1 cellular context compared by ENCODE assay signal in the genomic region with DNA sequence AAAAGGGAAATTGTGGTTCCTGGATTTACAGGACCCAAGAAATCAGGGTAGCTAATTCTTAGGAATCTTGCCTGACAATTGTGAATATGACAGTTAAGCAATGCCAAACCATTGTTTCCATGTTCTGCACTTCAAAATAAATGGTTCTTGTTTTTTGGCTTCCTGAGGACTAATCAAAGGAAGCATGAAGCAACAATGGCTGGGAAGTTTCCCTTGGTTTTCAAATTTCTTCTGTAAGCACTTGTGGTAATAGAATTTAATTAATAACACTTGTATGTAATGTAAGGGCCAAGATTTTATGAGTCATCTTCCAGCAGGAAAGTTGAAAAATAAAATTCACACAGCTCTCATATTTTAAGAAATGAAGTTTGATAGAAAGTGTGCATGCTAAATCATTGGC.
TF ChIP-seq lines count a peak whose summit lies in the region.

No MANE protein-coding gene starts in this region.

TF ChIP-seq in IMR-90, 13 proteins besides CTCF, POLR2A, EP300 and RAD21 (continued from another document):
- TF ChIP-seq NFE2L2 (IDR thresholded peaks at IDR 0.05; ENCODE audit: low read depth, low read length), result no peak
- no peak for TF ChIP-seq FOS (IDR thresholded peaks at IDR 0.05; ENCODE audit: low read depth, low read length)
- TF ChIP-seq RCOR1 (IDR thresholded peaks at IDR 0.05; ENCODE audit: insufficient replicate concordance, low read length), result no peak
- TF ChIP-seq, protein P1, sequence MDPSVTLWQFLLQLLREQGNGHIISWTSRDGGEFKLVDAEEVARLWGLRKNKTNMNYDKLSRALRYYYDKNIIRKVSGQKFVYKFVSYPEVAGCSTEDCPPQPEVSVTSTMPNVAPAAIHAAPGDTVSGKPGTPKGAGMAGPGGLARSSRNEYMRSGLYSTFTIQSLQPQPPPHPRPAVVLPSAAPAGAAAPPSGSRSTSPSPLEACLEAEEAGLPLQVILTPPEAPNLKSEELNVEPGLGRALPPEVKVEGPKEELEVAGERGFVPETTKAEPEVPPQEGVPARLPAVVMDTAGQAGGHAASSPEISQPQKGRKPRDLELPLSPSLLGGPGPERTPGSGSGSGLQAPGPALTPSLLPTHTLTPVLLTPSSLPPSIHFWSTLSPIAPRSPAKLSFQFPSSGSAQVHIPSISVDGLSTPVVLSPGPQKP (IDR thresholded peaks at IDR 0.05; ENCODE audit: borderline replicate concordance, low read depth, low read length), result no peak
- no peak for TF ChIP-seq SMC3 (IDR thresholded peaks at IDR 0.05; ENCODE audit: low read depth, low read length)
- no peak for TF ChIP-seq RFX5 (IDR thresholded peaks at IDR 0.05; ENCODE audit: low read depth, low read length)
- TF ChIP-seq, protein P2, sequence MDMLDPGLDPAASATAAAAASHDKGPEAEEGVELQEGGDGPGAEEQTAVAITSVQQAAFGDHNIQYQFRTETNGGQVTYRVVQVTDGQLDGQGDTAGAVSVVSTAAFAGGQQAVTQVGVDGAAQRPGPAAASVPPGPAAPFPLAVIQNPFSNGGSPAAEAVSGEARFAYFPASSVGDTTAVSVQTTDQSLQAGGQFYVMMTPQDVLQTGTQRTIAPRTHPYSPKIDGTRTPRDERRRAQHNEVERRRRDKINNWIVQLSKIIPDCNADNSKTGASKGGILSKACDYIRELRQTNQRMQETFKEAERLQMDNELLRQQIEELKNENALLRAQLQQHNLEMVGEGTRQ (IDR thresholded peaks at IDR 0.05; ENCODE audit: low read depth, low read length), result no peak
- TF ChIP-seq MXI1 (IDR thresholded peaks at IDR 0.05; ENCODE audit: borderline replicate concordance, low read depth, low read length), result no peak
- TF ChIP-seq CEBPB (IDR thresholded peaks at IDR 0.05; ENCODE audit: low read depth, low read length), result no peak
